ENCODE assay signal across 32 cellular contexts in genomic region chr3:150484410-150484809, GRCh38.
"Had no signal": no experiment of that assay in that cellular context is flagged by ENCODE, and none has a peak within 500 bp of the region (broad histone marks: within the 10 kb centered on the region; RNA-seq: fewer than 3 reads in every experiment).

No MANE protein-coding gene starts in this region.

- ATAC-seq: activated CD8-positive, alpha-beta T cell treated with anti-CD3 and anti-CD28 coated beads for 36 hours; activated naive CD8-positive, alpha-beta T cell treated with anti-CD3 and anti-CD28 coated beads, Interleukin-2, amount 50 U/mL, for 24 hours; activated T-cell treated with anti-CD3 and anti-CD28 coated beads, Interleukin-2, amount 50 U/mL, for 4 hours; activated T-cell treated with anti-CD3 and anti-CD28 coated beads, Interleukin-2, amount 50 U/mL, for 72 hours; activated T-helper 17 cell treated with anti-CD3 and anti-CD28 coated beads, Interleukin-2, amount 50 U/mL, for 72 hours had no signal

- H3K36me3 ChIP-seq: ascending aorta, cardiac muscle cell, colonic mucosa had no signal

- H3K4me1 ChIP-seq: ascending aorta, colonic mucosa had no signal

- DNase-seq: activated B cell treated with CpG ODN at 0.5 μM for 24 hours; activated CD4-positive, alpha-beta memory T cell treated with anti-CD3 and anti-CD28 coated beads for 36 hours; activated CD4-positive, alpha-beta T cell treated with anti-CD3 and anti-CD28 coated beads for 4 hours; activated CD4-positive, alpha-beta T cell treated with anti-CD3 and anti-CD28 coated beads, Interleukin-2, amount 10 ng/mL, durations not matched to agents 24 days and 14 days; activated CD4-positive, alpha-beta T cell treated with anti-CD3 and anti-CD28 coated beads, Interleukin-2, amount 50 U/mL, for 1 hour; activated CD4-positive, alpha-beta T cell treated with anti-CD3 and anti-CD28 coated beads, Interleukin-2, amount 50 U/mL, for 4 hours; activated CD4-positive, CD25-positive, alpha-beta regulatory T cell treated with anti-CD3 and anti-CD28 coated beads, Interleukin-2, amount 50 U/mL, for 72 hours; activated CD8-positive, alpha-beta memory T cell treated with anti-CD3 and anti-CD28 coated beads, Interleukin-2, amount 50 U/mL, for 4 hours; activated CD8-positive, alpha-beta T cell treated with anti-CD3 and anti-CD28 coated beads for 36 hours; activated effector memory CD4-positive, alpha-beta T cell treated with anti-CD3 and anti-CD28 coated beads, Interleukin-2, amount 50 U/mL, for 16 hours; activated gamma-delta T cell treated with Interleukin-2 at 50 U/mL for 16 hours; activated naive CD4-positive, alpha-beta T cell; activated naive CD4-positive, alpha-beta T cell treated with anti-CD3 and anti-CD28 coated beads, Interleukin-2, amount 10 ng/mL, durations not matched to agents 7 days and 5 days; activated naive CD8-positive, alpha-beta T cell treated with anti-CD3 and anti-CD28 coated beads, Interleukin-2, amount 10 ng/mL, durations not matched to agents 7 days and 5 days; activated naive CD8-positive, alpha-beta T cell treated with anti-CD3 and anti-CD28 coated beads, Interleukin-2, amount 50 U/mL, for 24 hours; activated T-cell treated with anti-CD3 and anti-CD28 coated beads for 4 hours; activated T-cell treated with anti-CD3 and anti-CD28 coated beads, Interleukin-2, amount 50 U/mL, for 1 hour; activated T-cell treated with anti-CD3 and anti-CD28 coated beads, Interleukin-2, amount 50 U/mL, for 4 hours; activated T-cell treated with anti-CD3 and anti-CD28 coated beads, Interleukin-2, amount 50 U/mL, for 72 hours; amygdala; anterior cingulate cortex; caudate nucleus; cerebellar nuclear complex; colonic mucosa; T-helper 2 cell; T-helper 9 cell had no signal

- FAIRE-seq: bronchial epithelial cell, TTC549 had no signal

- H3K4me3 ChIP-seq: ascending aorta, cardiac muscle cell, colonic mucosa had no signal

- H3K9me3 ChIP-seq: colonic mucosa had no signal

- H3K27ac ChIP-seq: ascending aorta, cardiac muscle cell, colonic mucosa, VCaP had no signal

- H3K27me3 ChIP-seq: ascending aorta, cardiac muscle cell, colonic mucosa had no signal
